Comparison of ENCODE assay signal across 1 cellular context in genomic region chr13:52319876-52320275, GRCh38.
TF ChIP-seq lines count a peak whose summit lies in the region.

No MANE protein-coding gene starts in this region.

TF ChIP-seq in IMR-90, 13 proteins besides CTCF, POLR2A, EP300 and RAD21 (continued from another document):
- no peak for TF ChIP-seq SMC3 (IDR thresholded peaks at IDR 0.05; ENCODE audit: low read depth, low read length)
- no peak for TF ChIP-seq CHD1 (IDR thresholded peaks at IDR 0.05; ENCODE audit: low read depth, low read length)
- TF ChIP-seq RCOR1 (IDR thresholded peaks at IDR 0.05; ENCODE audit: insufficient replicate concordance, low read length): no peak
- TF ChIP-seq USF2 (IDR thresholded peaks at IDR 0.05; ENCODE audit: low read depth, low read length): no peak
- no peak for TF ChIP-seq FOS (IDR thresholded peaks at IDR 0.05; ENCODE audit: low read depth, low read length)
- no peak for TF ChIP-seq MAFK (IDR thresholded peaks at IDR 0.05; ENCODE audit: low read depth, low read length)
- no peak for TF ChIP-seq MXI1 (IDR thresholded peaks at IDR 0.05; ENCODE audit: borderline replicate concordance, low read depth, low read length)
- TF ChIP-seq MAZ (IDR thresholded peaks at IDR 0.05; ENCODE audit: borderline replicate concordance, low read depth, low read length): no peak
- no peak for TF ChIP-seq RFX5 (IDR thresholded peaks at IDR 0.05; ENCODE audit: low read depth, low read length)
